Comparison of ENCODE assay signal across 1 cellular context in genomic region chr9:114374936-114375335, GRCh38.
TF ChIP-seq lines count a peak whose summit lies in the region.

No MANE protein-coding gene starts in this region.

TF ChIP-seq in GM12878, 131 proteins besides CTCF, POLR2A, EP300 and RAD21:
- TF ChIP-seq SREBF2 (IDR thresholded peaks at IDR 0.05; ENCODE audit: low read length) (no peak), BHLHE40 (IDR thresholded peaks at IDR 0.05; ENCODE audit: borderline replicate concordance in 1 of 2, low read depth in 2 of 2, low read length in 1 of 2) (0 out of 4 replicates have a peak, but pooled peaks of 1 of the 2 experiments have one; percentile 6)
